Comparison of ENCODE assay signal across 8 cellular contexts in the genomic region with DNA sequence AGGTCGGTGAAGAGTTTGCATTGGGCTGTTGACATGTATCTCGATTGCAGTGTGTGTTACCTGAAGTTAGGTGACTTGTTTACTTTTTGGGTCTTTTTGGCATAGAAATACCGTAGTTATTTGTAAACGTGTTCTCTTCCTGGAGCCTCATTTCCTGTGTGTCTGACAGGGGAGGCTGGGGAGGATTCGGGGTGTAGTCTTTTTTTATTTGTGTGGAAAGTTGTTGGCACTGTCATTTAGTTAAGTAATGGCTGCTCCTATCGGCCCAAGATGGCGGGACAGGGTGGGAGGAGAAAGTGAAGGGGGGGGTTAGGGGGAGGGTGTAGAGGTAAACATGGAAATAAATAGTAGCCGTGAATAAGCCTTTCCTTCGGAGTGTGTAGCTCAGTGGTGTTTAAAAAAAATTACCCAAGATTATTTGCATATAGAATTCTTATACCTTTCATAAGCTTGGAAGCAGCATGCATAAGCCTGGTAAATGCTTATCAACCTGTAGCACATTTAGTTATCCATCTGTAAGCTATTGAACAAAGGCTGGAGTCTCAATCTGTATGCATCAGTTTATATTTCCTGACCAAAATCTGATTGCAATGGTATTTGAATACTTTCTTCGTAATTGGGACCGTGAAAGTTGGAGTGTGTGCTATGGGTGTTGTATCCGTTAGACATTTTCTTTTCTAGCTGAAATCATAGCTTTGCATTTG. TPM values are rescaled to one million over a fixed set of nuclear protein-coding genes. Genes with fewer than 3 reads are reported as not detected.
DNase-seq lines count a peak whose midpoint lies in the region; ATAC-seq and TF ChIP-seq lines count a peak whose summit lies in the region.

No MANE protein-coding gene starts in this region.

- H3K4me3 Mint-ChIP-seq in activated T-cell treated with anti-CD3 and anti-CD28 coated beads, Interleukin-2, amount 50 U/mL, for 24 hours: peak overlapping the region; percentile 97
- peak overlapping the region; percentile 96 for H3K4me3 Mint-ChIP-seq in neural progenitor cell

- H3K27ac Mint-ChIP-seq in activated T-cell treated with anti-CD3 and anti-CD28 coated beads, Interleukin-2, amount 50 U/mL, for 24 hours: peak overlapping the region; percentile 99
- peak overlapping the region; percentile 94 for H3K27ac Mint-ChIP-seq in neural progenitor cell

- no peaks in the 10 kb centered on the region for H3K9me3 ChIP-seq in fibroblast of lung (ENCODE audit: control insufficient read depth, insufficient read depth, low read depth, low read length)
- peaks cover 3% of the 10 kb centered on the region for H3K9me3 ChIP-seq in neural progenitor cell (ENCODE audit: low read depth)

- H4K20me1 ChIP-seq in fibroblast of lung (ENCODE audit: control insufficient read depth, extremely low read depth, insufficient read depth, low read length) (no peaks in the 10 kb centered on the region), neural progenitor cell (ENCODE audit: low read depth) (peaks cover 13% of the 10 kb centered on the region)

- H3F3A ChIP-seq in neural progenitor cell (ENCODE audit: low read depth): peaks cover 15% of the 10 kb centered on the region

- H3K27me3 Mint-ChIP-seq in activated T-cell treated with anti-CD3 and anti-CD28 coated beads, Interleukin-2, amount 50 U/mL, for 24 hours: no peaks in the 10 kb centered on the region
- peaks cover 3% of the 10 kb centered on the region for H3K27me3 Mint-ChIP-seq in neural progenitor cell (ENCODE audit: insufficient read depth, low read depth)

- peak overlapping the region; percentile 43 for H2AFZ ChIP-seq in fibroblast of lung (ENCODE audit: low read length)
- H2AFZ ChIP-seq in neural progenitor cell (replicated peaks): no peak overlapping the region

- H3K9ac ChIP-seq in fibroblast of lung (ENCODE audit: insufficient read depth, low read length) (peak overlapping the region; percentile 91), neural progenitor cell (peak overlapping the region; percentile 88)

- H3K4me1 ChIP-seq in fibroblast of lung (ENCODE audit: control insufficient read depth, extremely low read depth, insufficient read depth, low read length) (no peaks in the 10 kb centered on the region), neural progenitor cell (no peaks in the 10 kb centered on the region)

- H3K9me3 Mint-ChIP-seq in activated T-cell treated with anti-CD3 and anti-CD28 coated beads, Interleukin-2, amount 50 U/mL, for 24 hours: no peaks in the 10 kb centered on the region
- peaks cover 10% of the 10 kb centered on the region for H3K9me3 Mint-ChIP-seq in neural progenitor cell

- H3K36me3 ChIP-seq in fibroblast of lung (ENCODE audit: control insufficient read depth, insufficient read depth, low read length): no peaks in the 10 kb centered on the region
- peaks cover 3% of the 10 kb centered on the region for H3K36me3 ChIP-seq in neural progenitor cell

- H3K27ac ChIP-seq in fibroblast of lung (ENCODE audit: insufficient read depth, low read length) (peak overlapping the region; percentile 92), neural progenitor cell (no peak overlapping the region)

- no peak for ATAC-seq in GM18520 (IDR thresholded peaks at IDR 0.05; ENCODE audit: unreplicated experiment)

- H3K4me3 ChIP-seq in fibroblast of lung (replicated peaks in 1 of 4; ENCODE audit: control extremely low read depth in 1 of 4, insufficient read depth in 1 of 4, low read depth in 3 of 4, low read length in 4 of 4) (peak overlapping the region; percentile 78 to 95 (median 94)), neural progenitor cell (peak overlapping the region; percentile 83)

- H3K4me2 ChIP-seq in fibroblast of lung (ENCODE audit: extremely low read depth, insufficient read depth, low read length): peak overlapping the region; percentile 96
- H3K4me2 ChIP-seq in neural progenitor cell: peak overlapping the region; percentile 90

- H3K27me3 ChIP-seq in fibroblast of lung (ENCODE audit: control insufficient read depth, insufficient read depth, low read length): no peaks in the 10 kb centered on the region
- no peaks in the 10 kb centered on the region for H3K27me3 ChIP-seq in neural progenitor cell

- H3K36me3 Mint-ChIP-seq in activated T-cell treated with anti-CD3 and anti-CD28 coated beads, Interleukin-2, amount 50 U/mL, for 24 hours (ENCODE audit: low read depth): peaks cover 21% of the 10 kb centered on the region
- H3K36me3 Mint-ChIP-seq in neural progenitor cell: peaks cover 7% of the 10 kb centered on the region

- peak; percentile 14 to 19 for DNase-seq in activated CD8-positive, alpha-beta memory T cell treated with anti-CD3 and anti-CD28 coated beads for 1 hour (ENCODE audit: extremely low read depth in 1 of 2, low read depth in 1 of 2)
- DNase-seq in activated CD8-positive, alpha-beta memory T cell treated with anti-CD3 and anti-CD28 coated beads, Interleukin-2, amount 50 U/mL, for 48 hours: no peak
- DNase-seq in NCI-H226: peak; percentile 31
- DNase-seq in activated T-cell treated with anti-CD3 and anti-CD28 coated beads, Interleukin-2, amount 50 U/mL, for 24 hours: peak; percentile 57
- DNase-seq in fibroblast of lung (ENCODE audit: low read depth in 2 of 2): peak; percentile 37 to 57
- DNase-seq in neural progenitor cell (ENCODE audit: low spot score): peak; percentile 48
- no peak for DNase-seq in amniotic stem cell (lab: John Stamatoyannopoulos, UW)

- H3K4me1 Mint-ChIP-seq in activated T-cell treated with anti-CD3 and anti-CD28 coated beads, Interleukin-2, amount 50 U/mL, for 24 hours (ENCODE audit: low read depth): peaks cover 48% of the 10 kb centered on the region
- H3K4me1 Mint-ChIP-seq in neural progenitor cell: peaks cover 3% of the 10 kb centered on the region

- H3K79me2 ChIP-seq in fibroblast of lung (ENCODE audit: control insufficient read depth, insufficient read depth, low read length) (peaks cover 56% of the 10 kb centered on the region), neural progenitor cell (ENCODE audit: low read depth) (peaks cover 81% of the 10 kb centered on the region)

- TF ChIP-seq CTCF in fibroblast of lung (conservative IDR thresholded peaks at IDR 0.05 in 1 of 2, IDR thresholded peaks at IDR 0.05 in 1 of 2; ENCODE audit: low read depth in 1 of 2, low read length in 2 of 2) (no peak), neural progenitor cell (IDR thresholded peaks at IDR 0.05) (no peak)

RNA-seq across cellular contexts. Expression of gene KDM6A, which starts 1.6 kb away (rescaled TPM):
- total RNA-seq in fibroblast of lung (13.6 and 28.4 TPM in 2 replicates), neural progenitor cell (ENCODE audit: low replicate concordance) (52.6 and 56.2 TPM in 2 replicates)
- polyA plus RNA-seq in fibroblast of lung: 13.4 and 13.8 TPM in 2 replicates
- 7.6 and 8.0 TPM in 2 replicates for polyA plus RNA-seq in fibroblast of lung (2012)
- polyA minus RNA-seq in fibroblast of lung (ENCODE audit: low replicate concordance): 7.5 and 32.5 TPM in 2 replicates

RNA-seq across cellular contexts. Expression of gene DUSP21, which starts 30.8 kb away (rescaled TPM):
- total RNA-seq in fibroblast of lung (not detected in 2 replicates), neural progenitor cell (ENCODE audit: low replicate concordance) (not detected in 2 replicates)
- polyA plus RNA-seq in fibroblast of lung: not detected in 2 replicates
- not detected in 2 replicates for polyA plus RNA-seq in fibroblast of lung (2012)
- polyA minus RNA-seq in fibroblast of lung (ENCODE audit: low replicate concordance): not detected in 2 replicates

Comparison
In these comparisons a context has a peak if more than half of its experiments do, and no peak if none do; other contexts are left out.
1. DNase-seq: peak in activated CD8-positive, alpha-beta memory T cell treated with anti-CD3 and anti-CD28 coated beads for 1 hour (2 of 2), NCI-H226 (single experiment), activated T-cell treated with anti-CD3 and anti-CD28 coated beads, Interleukin-2, amount 50 U/mL, for 24 hours (single experiment), fibroblast of lung (2 of 2) and neural progenitor cell (single experiment); none in activated CD8-positive, alpha-beta memory T cell treated with anti-CD3 and anti-CD28 coated beads, Interleukin-2, amount 50 U/mL, for 48 hours (single experiment) and amniotic stem cell (single experiment).